12 cellular contexts compared by ENCODE assay signal in the genomic region with DNA sequence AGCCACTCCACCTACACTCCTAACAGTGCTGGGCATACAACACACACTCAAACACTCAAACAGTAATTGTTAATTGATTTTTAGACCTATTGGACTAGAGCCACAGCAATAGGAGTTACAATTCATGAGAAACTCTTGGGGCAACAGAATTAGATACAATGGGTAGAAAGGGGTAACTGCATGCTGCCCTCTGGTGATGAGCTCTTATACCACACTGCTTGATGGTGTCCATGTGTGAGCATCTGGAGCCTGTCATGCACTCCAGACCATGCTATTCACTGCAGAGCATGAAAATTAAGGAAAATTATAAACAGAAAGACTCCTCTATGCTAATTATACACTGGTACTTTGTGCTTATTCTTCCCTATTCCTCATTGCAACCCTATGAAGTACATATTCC.
A peak's percentile ranks its signal among the peaks of the same experiment; 100 is the strongest.
DNase-seq lines count a peak whose midpoint lies in the region; ATAC-seq, FAIRE-seq and TF ChIP-seq lines count a peak whose summit lies in the region.
"Had no signal": no experiment of that assay in that cellular context is flagged by ENCODE, and none has a peak within 500 bp of the region (broad histone marks: within the 10 kb centered on the region; RNA-seq: fewer than 3 reads in every experiment).

No MANE protein-coding gene starts in this region.

- no peak overlapping the region for H3K9ac ChIP-seq in neural progenitor cell

- DNase-seq in GM13977 (ENCODE audit: low spot score) (peak; percentile 7), bronchial epithelial cell (ENCODE audit: low read depth) (peak; percentile 6), neural progenitor cell (ENCODE audit: low spot score) (peak; percentile 31), NCI-H510A (lab: John Stamatoyannopoulos, UW) (no peak), HCEC 1CT (no peak), breast epithelium (ENCODE audit: low spot score in 2 of 2) (no peak)
- DNase-seq in Jurkat, Clone E6-1 (ENCODE audit: low read depth, low spot score) = peak; percentile 3
- DNase-seq: effector CD8-positive, alpha-beta T cell; left cardiac atrium; NCI-H2081 treated with DMSO at 0.1 percent for 48 hours had no signal

- H3K27ac Mint-ChIP-seq in neural progenitor cell = no peak overlapping the region
- H3K27ac Mint-ChIP-seq: stimulated activated effector memory CD8-positive, alpha-beta T cell treated with anti-CD3 and anti-CD28 coated beads, Interleukin-12 subunit alpha, Interleukin-12 subunit beta, amount 100 ng/mL, for 72 hours had no signal

- no peak overlapping the region for H3K4me3 Mint-ChIP-seq in neural progenitor cell
- H3K4me3 Mint-ChIP-seq: stimulated activated effector memory CD8-positive, alpha-beta T cell treated with anti-CD3 and anti-CD28 coated beads, Interleukin-12 subunit alpha, Interleukin-12 subunit beta, amount 100 ng/mL, for 72 hours had no signal

- H4K20me1 ChIP-seq in neural progenitor cell (ENCODE audit: low read depth) = no peaks in the 10 kb centered on the region

- H3F3A ChIP-seq in neural progenitor cell (ENCODE audit: low read depth) = no peaks in the 10 kb centered on the region

- no peak overlapping the region for H3K4me2 ChIP-seq in neural progenitor cell

- H3K36me3 ChIP-seq in bronchial epithelial cell (ENCODE audit: control insufficient read depth, insufficient read depth, low read length) (no peaks in the 10 kb centered on the region), neural progenitor cell (no peaks in the 10 kb centered on the region), breast epithelium (no peaks in the 10 kb centered on the region)

- no peak overlapping the region for H2AFZ ChIP-seq in neural progenitor cell (replicated peaks)

- FAIRE-seq in bronchial epithelial cell (lab: Jason Lieb, UNC) = no peak

- no peak for TF ChIP-seq POLR2A in breast epithelium (IDR thresholded peaks at IDR 0.05)

- in situ Hi-C loops in GM13977 (cut with MboI; ENCODE audit: low pct_unique_long_range_greater_than_20kb, low sequenced_read_pairs, unreplicated experiment) = loop anchor here (25.0 kb wide), 1 partner anchor 424 kb away; no protein-coding TSS in a partner anchor

- H3K27me3 ChIP-seq in bronchial epithelial cell (ENCODE audit: control insufficient read depth, insufficient read depth, low read length) (no peaks in the 10 kb centered on the region), neural progenitor cell (no peaks in the 10 kb centered on the region), breast epithelium (no peaks in the 10 kb centered on the region)

- H3K4me3 ChIP-seq in Jurkat, Clone E6-1 (ENCODE audit: low read length) = no peak overlapping the region
- H3K4me3 ChIP-seq in bronchial epithelial cell (ENCODE audit: low read depth, low read length) (no peak overlapping the region), neural progenitor cell (no peak overlapping the region), breast epithelium (no peak overlapping the region)

- H3K79me2 ChIP-seq in neural progenitor cell (ENCODE audit: low read depth) = no peaks in the 10 kb centered on the region

- no peaks in the 10 kb centered on the region for H3K27me3 Mint-ChIP-seq in neural progenitor cell (ENCODE audit: insufficient read depth, low read depth)

- peaks cover 5% of the 10 kb centered on the region for H3K4me1 Mint-ChIP-seq in neural progenitor cell
- H3K4me1 Mint-ChIP-seq: stimulated activated effector memory CD8-positive, alpha-beta T cell treated with anti-CD3 and anti-CD28 coated beads, Interleukin-12 subunit alpha, Interleukin-12 subunit beta, amount 100 ng/mL, for 72 hours had no signal

- H3K36me3 Mint-ChIP-seq in neural progenitor cell = no peaks in the 10 kb centered on the region
- H3K36me3 Mint-ChIP-seq: stimulated activated effector memory CD8-positive, alpha-beta T cell treated with anti-CD3 and anti-CD28 coated beads, Interleukin-12 subunit alpha, Interleukin-12 subunit beta, amount 100 ng/mL, for 72 hours had no signal

- no peaks in the 10 kb centered on the region for H3K9me3 Mint-ChIP-seq in neural progenitor cell

- H3K27ac ChIP-seq in neural progenitor cell (no peak overlapping the region), breast epithelium (no peak overlapping the region)

- peak; percentile 47 for TF ChIP-seq CTCF in GM13977 (IDR thresholded peaks at IDR 0.05; ENCODE audit: extremely low read depth, insufficient read depth, missing control alignments)
- TF ChIP-seq CTCF in bronchial epithelial cell (IDR thresholded peaks at IDR 0.05; ENCODE audit: insufficient read depth, low read length, severe bottlenecking) = peak; percentile 35
- peak; percentile 51 for TF ChIP-seq CTCF in neural progenitor cell (IDR thresholded peaks at IDR 0.05)
- no peak for TF ChIP-seq CTCF in breast epithelium (IDR thresholded peaks at IDR 0.05)

- intact Hi-C loops in breast epithelium (cut with DNase I; ENCODE audit: low total_unique reads) = no loop called here

- no peaks in the 10 kb centered on the region for H3K9me3 ChIP-seq in neural progenitor cell (ENCODE audit: low read depth)
- H3K9me3 ChIP-seq in breast epithelium = no peaks in the 10 kb centered on the region

- ATAC-seq in GM21528 (IDR thresholded peaks at IDR 0.05; ENCODE audit: low FRiP score, unreplicated experiment) = no peak
- ATAC-seq: left cardiac atrium; stimulated activated effector memory CD8-positive, alpha-beta T cell treated with anti-CD3 and anti-CD28 coated beads, Interleukin-12 subunit alpha, Interleukin-12 subunit beta, amount 100 ng/mL, for 72 hours had no signal

- H3K4me1 ChIP-seq in neural progenitor cell = no peaks in the 10 kb centered on the region
- no peaks in the 10 kb centered on the region for H3K4me1 ChIP-seq in breast epithelium

Comparison
In these comparisons a context has a peak if more than half of its experiments do, and no peak if none do; other contexts are left out.
1. DNase-seq: peak in GM13977 (single experiment), Jurkat, Clone E6-1 (single experiment), bronchial epithelial cell (single experiment) and neural progenitor cell (single experiment); none in NCI-H510A (single experiment), HCEC 1CT (single experiment) and breast epithelium (0 of 2).
2. CTCF ChIP-seq: peak in GM13977 (single experiment), bronchial epithelial cell (single experiment) and neural progenitor cell (single experiment); none in breast epithelium (0 of 3).